In genomic region chr1:228163776-228164534, GRCh38 we compare ENCODE assay signal across 1 cellular context.
TF ChIP-seq lines count a peak whose summit lies in the region.

No MANE protein-coding gene starts in this region.

TF ChIP-seq in HCT116, 20 proteins besides CTCF, POLR2A, EP300 and RAD21:
- TF ChIP-seq FOSL1 (IDR thresholded peaks at IDR 0.05; ENCODE audit: low read depth) (no peak), EZH2 (IDR thresholded peaks at IDR 0.05) (no peak), ELF1 (IDR thresholded peaks at IDR 0.05; ENCODE audit: borderline replicate concordance, low read depth) (no peak), CBX3 (IDR thresholded peaks at IDR 0.05; ENCODE audit: low read depth) (no peak), ATF3 (IDR thresholded peaks at IDR 0.05) (no peak), TCF7L2 (IDR thresholded peaks at IDR 0.05; ENCODE audit: borderline replicate concordance, extremely low read depth, insufficient read depth, insufficient read length) (no peak), EGR1 (IDR thresholded peaks at IDR 0.05; ENCODE audit: low read depth) (no peak), CEBPB (IDR thresholded peaks at IDR 0.05; ENCODE audit: low read depth) (no peak), MAX (IDR thresholded peaks at IDR 0.05) (no peak), YY1 (IDR thresholded peaks at IDR 0.05; ENCODE audit: extremely low read depth, insufficient replicate concordance, low read depth, low read length) (no peak), SP1 (IDR thresholded peaks at IDR 0.05; ENCODE audit: low read depth) (no peak), SRF (IDR thresholded peaks at IDR 0.05; ENCODE audit: low read depth) (no peak), JUND (IDR thresholded peaks at IDR 0.05) (no peak), ZBTB33 (IDR thresholded peaks at IDR 0.05; ENCODE audit: extremely low read depth, insufficient replicate concordance, low read length) (no peak)
TF ChIP-seq in HCT116: peak in this region for 0.
